ENCODE assay signal across 39 cellular contexts in genomic region chr14:94515426-94515825, GRCh38. TPM values are rescaled to one million over a fixed set of nuclear protein-coding genes. Genes with fewer than 3 reads are reported as not detected.
"Had no signal": no experiment of that assay in that cellular context is flagged by ENCODE, and none has a peak within 500 bp of the region (broad histone marks: within the 10 kb centered on the region; RNA-seq: fewer than 3 reads in every experiment).

No MANE protein-coding gene starts in this region.

- H3K4me3 Mint-ChIP-seq: activated B cell treated with CpG ODN at 0.5 μM for 24 hours; activated CD4-positive, alpha-beta memory T cell treated with anti-CD3 and anti-CD28 coated beads for 36 hours; activated CD4-positive, alpha-beta T cell treated with anti-CD3 and anti-CD28 coated beads, Interleukin-2, amount 10 ng/mL, durations not matched to agents 24 days and 14 days; activated CD8-positive, alpha-beta T cell treated with anti-CD3 and anti-CD28 coated beads for 36 hours; activated naive CD4-positive, alpha-beta T cell treated with anti-CD3 and anti-CD28 coated beads for 36 hours; activated naive CD8-positive, alpha-beta T cell treated with anti-CD3 and anti-CD28 coated beads for 36 hours; activated T-cell treated with anti-CD3 and anti-CD28 coated beads, Interleukin-2, amount 50 U/mL, for 4 hours; activated T-cell treated with anti-CD3 and anti-CD28 coated beads, Interleukin-2, amount 50 U/mL, for 72 hours; activated T-helper 1 cell treated with anti-CD3 and anti-CD28 coated beads, Interleukin-12 subunit alpha, Interleukin-12 subunit beta, Interleukin-2, Interleukin-4 antibody, amounts not matched to agents 30 ng/mL and 10 ng/mL and 1 ng/mL, durations not matched to agents 14 hours and 24 hours and 36 hours; activated T-helper 17 cell treated with anti-CD3 and anti-CD28 coated beads, Interleukin-2, amount 50 U/mL, for 72 hours; T-helper 1 cell treated with Interleukin-12 subunit alpha and Interleukin-12 subunit beta and Interleukin-4 antibody, amounts not matched to agents 30 μg/mL and 1 μg/mL, for 36 hours; T-helper 2 cell treated with Interferon-gamma antibody and Interleukin-4, amounts not matched to agents 5 μg/mL and 100 μg/mL, for 36 hours had no signal

- H3K27ac Mint-ChIP-seq: activated B cell treated with CpG ODN at 0.5 μM for 24 hours; activated CD4-positive, alpha-beta memory T cell treated with anti-CD3 and anti-CD28 coated beads for 36 hours; activated CD4-positive, alpha-beta T cell treated with anti-CD3 and anti-CD28 coated beads, Interleukin-2, amount 10 ng/mL, durations not matched to agents 24 days and 14 days; activated CD8-positive, alpha-beta T cell treated with anti-CD3 and anti-CD28 coated beads for 36 hours; activated naive CD4-positive, alpha-beta T cell treated with anti-CD3 and anti-CD28 coated beads for 36 hours; activated naive CD4-positive, alpha-beta T cell treated with anti-CD3 and anti-CD28 coated beads, Interleukin-2, amount 50 U/mL, for 72 hours; activated naive CD8-positive, alpha-beta T cell treated with anti-CD3 and anti-CD28 coated beads for 36 hours; activated T-cell treated with anti-CD3 and anti-CD28 coated beads, Interleukin-2, amount 50 U/mL, for 72 hours; activated T-helper 1 cell treated with anti-CD3 and anti-CD28 coated beads, Interleukin-12 subunit alpha, Interleukin-12 subunit beta, Interleukin-2, Interleukin-4 antibody, amounts not matched to agents 30 ng/mL and 10 ng/mL and 1 ng/mL, durations not matched to agents 14 hours and 24 hours and 36 hours; activated T-helper 17 cell treated with anti-CD3 and anti-CD28 coated beads, Interleukin-2, amount 50 U/mL, for 72 hours; T-helper 1 cell treated with Interleukin-12 subunit alpha and Interleukin-12 subunit beta and Interleukin-4 antibody, amounts not matched to agents 30 μg/mL and 1 μg/mL, for 36 hours; T-helper 2 cell treated with Interferon-gamma antibody and Interleukin-4, amounts not matched to agents 5 μg/mL and 100 μg/mL, for 36 hours had no signal

- H3K27ac ChIP-seq: adrenal gland, body of pancreas, brain microvascular endothelial cell, breast epithelium, VCaP had no signal

- H3K27me3 Mint-ChIP-seq: activated B cell treated with CpG ODN at 0.5 μM for 24 hours; activated CD4-positive, alpha-beta T cell treated with anti-CD3 and anti-CD28 coated beads, Interleukin-2, amount 10 ng/mL, durations not matched to agents 24 days and 14 days; activated CD8-positive, alpha-beta T cell treated with anti-CD3 and anti-CD28 coated beads for 36 hours had no signal

- ATAC-seq: activated CD8-positive, alpha-beta T cell treated with anti-CD3 and anti-CD28 coated beads for 36 hours; activated naive CD4-positive, alpha-beta T cell treated with anti-CD3 and anti-CD28 coated beads, Interleukin-2, amount 50 U/mL, for 72 hours; activated T-cell treated with anti-CD3 and anti-CD28 coated beads, Interleukin-2, amount 50 U/mL, for 4 hours; activated T-cell treated with anti-CD3 and anti-CD28 coated beads, Interleukin-2, amount 50 U/mL, for 72 hours; activated T-helper 17 cell treated with anti-CD3 and anti-CD28 coated beads, Interleukin-2, amount 50 U/mL, for 72 hours; body of pancreas had no signal

- H3K36me3 ChIP-seq: adrenal gland, brain microvascular endothelial cell, breast epithelium had no signal

- DNase-seq: activated B cell treated with CpG ODN at 0.5 μM for 24 hours; activated CD4-positive, alpha-beta memory T cell treated with anti-CD3 and anti-CD28 coated beads for 36 hours; activated CD4-positive, alpha-beta T cell treated with anti-CD3 and anti-CD28 coated beads for 4 hours; activated CD4-positive, alpha-beta T cell treated with anti-CD3 and anti-CD28 coated beads, Interleukin-2, amount 10 ng/mL, durations not matched to agents 24 days and 14 days; activated CD4-positive, alpha-beta T cell treated with anti-CD3 and anti-CD28 coated beads, Interleukin-2, amount 50 U/mL, for 1 hour; activated CD4-positive, alpha-beta T cell treated with anti-CD3 and anti-CD28 coated beads, Interleukin-2, amount 50 U/mL, for 4 hours; activated CD4-positive, CD25-positive, alpha-beta regulatory T cell treated with anti-CD3 and anti-CD28 coated beads, Interleukin-2, amount 50 U/mL, for 72 hours; activated CD8-positive, alpha-beta memory T cell treated with anti-CD3 and anti-CD28 coated beads, Interleukin-2, amount 50 U/mL, for 4 hours; activated CD8-positive, alpha-beta T cell treated with anti-CD3 and anti-CD28 coated beads for 36 hours; activated effector memory CD4-positive, alpha-beta T cell treated with anti-CD3 and anti-CD28 coated beads, Interleukin-2, amount 50 U/mL, for 16 hours; activated gamma-delta T cell treated with Interleukin-2 at 50 U/mL for 16 hours; activated naive CD4-positive, alpha-beta T cell; activated naive CD4-positive, alpha-beta T cell treated with anti-CD3 and anti-CD28 coated beads for 36 hours; activated naive CD4-positive, alpha-beta T cell treated with anti-CD3 and anti-CD28 coated beads, Interleukin-2, amount 50 U/mL, for 16 hours; activated naive CD8-positive, alpha-beta T cell treated with anti-CD3 and anti-CD28 coated beads for 36 hours; activated T-cell treated with anti-CD3 and anti-CD28 coated beads for 4 hours; activated T-cell treated with anti-CD3 and anti-CD28 coated beads, Interleukin-2, amount 50 U/mL, for 1 hour; activated T-cell treated with anti-CD3 and anti-CD28 coated beads, Interleukin-2, amount 50 U/mL, for 4 hours; activated T-cell treated with anti-CD3 and anti-CD28 coated beads, Interleukin-2, amount 50 U/mL, for 72 hours; amniotic stem cell; aorta; body of pancreas; brain microvascular endothelial cell; central memory CD4-positive, alpha-beta T cell; T-helper 1 cell; T-helper 2 cell; T-helper 9 cell had no signal

- H3K4me3 ChIP-seq: adrenal gland, body of pancreas, breast epithelium had no signal

- H3K9me3 ChIP-seq: adrenal gland, body of pancreas, breast epithelium had no signal

- H3K27me3 ChIP-seq: body of pancreas, brain microvascular endothelial cell, breast epithelium had no signal

- H3K4me1 Mint-ChIP-seq: activated B cell treated with CpG ODN at 0.5 μM for 24 hours; activated CD4-positive, alpha-beta T cell treated with anti-CD3 and anti-CD28 coated beads, Interleukin-2, amount 10 ng/mL, durations not matched to agents 24 days and 14 days; activated naive CD8-positive, alpha-beta T cell treated with anti-CD3 and anti-CD28 coated beads for 36 hours; activated T-helper 17 cell treated with anti-CD3 and anti-CD28 coated beads, Interleukin-2, amount 50 U/mL, for 72 hours had no signal

- H3K4me1 ChIP-seq: adrenal gland, body of pancreas had no signal

- H3K9me3 Mint-ChIP-seq: activated B cell treated with CpG ODN at 0.5 μM for 24 hours; activated T-cell treated with anti-CD3 and anti-CD28 coated beads, Interleukin-2, amount 50 U/mL, for 4 hours; activated T-helper 1 cell treated with anti-CD3 and anti-CD28 coated beads, Interleukin-12 subunit alpha, Interleukin-12 subunit beta, Interleukin-2, Interleukin-4 antibody, amounts not matched to agents 30 ng/mL and 10 ng/mL and 1 ng/mL, durations not matched to agents 14 hours and 24 hours and 36 hours; T-helper 1 cell treated with Interleukin-12 subunit alpha and Interleukin-12 subunit beta and Interleukin-4 antibody, amounts not matched to agents 30 μg/mL and 1 μg/mL, for 36 hours had no signal

- FAIRE-seq: astrocyte, TTC549 had no signal

- H3K36me3 Mint-ChIP-seq: activated CD4-positive, alpha-beta memory T cell treated with anti-CD3 and anti-CD28 coated beads for 36 hours; activated naive CD4-positive, alpha-beta T cell treated with anti-CD3 and anti-CD28 coated beads, Interleukin-2, amount 50 U/mL, for 72 hours; activated naive CD8-positive, alpha-beta T cell treated with anti-CD3 and anti-CD28 coated beads for 36 hours had no signal

RNA-seq across cellular contexts. Expression of gene SERPINA12, which starts 6.2 kb away (rescaled TPM):
- total RNA-seq: activated B cell treated with CpG ODN at 0.5 μM for 24 hours; activated CD4-positive, alpha-beta memory T cell treated with anti-CD3 and anti-CD28 coated beads for 36 hours; activated CD4-positive, alpha-beta T cell treated with anti-CD3 and anti-CD28 coated beads, Interleukin-2, amount 10 ng/mL, durations not matched to agents 24 days and 14 days; activated CD8-positive, alpha-beta memory T cell treated with anti-CD3 and anti-CD28 coated beads for 36 hours; activated CD8-positive, alpha-beta T cell treated with anti-CD3 and anti-CD28 coated beads for 36 hours; activated naive CD4-positive, alpha-beta T cell treated with anti-CD3 and anti-CD28 coated beads for 36 hours; activated naive CD4-positive, alpha-beta T cell treated with anti-CD3 and anti-CD28 coated beads, Interleukin-2, amount 50 U/mL, for 72 hours; activated naive CD8-positive, alpha-beta T cell treated with anti-CD3 and anti-CD28 coated beads for 36 hours; activated T-cell treated with anti-CD3 and anti-CD28 coated beads, Interleukin-2, amount 50 U/mL, for 4 hours; activated T-cell treated with anti-CD3 and anti-CD28 coated beads, Interleukin-2, amount 50 U/mL, for 72 hours; activated T-helper 1 cell treated with anti-CD3 and anti-CD28 coated beads, Interleukin-12 subunit alpha, Interleukin-12 subunit beta, Interleukin-2, Interleukin-4 antibody, amounts not matched to agents 30 ng/mL and 10 ng/mL and 1 ng/mL, durations not matched to agents 14 hours and 24 hours and 36 hours; activated T-helper 17 cell treated with anti-CD3 and anti-CD28 coated beads, Interleukin-2, amount 50 U/mL, for 72 hours; adrenal gland; aorta; astrocyte; body of pancreas; breast epithelium; cardiac septum had no signal
- polyA plus RNA-seq: adrenal gland, aorta had no signal

RNA-seq across cellular contexts. Expression of gene SERPINA9, which starts 39.4 kb away (rescaled TPM):
- total RNA-seq: activated CD4-positive, alpha-beta memory T cell treated with anti-CD3 and anti-CD28 coated beads for 36 hours; activated CD4-positive, alpha-beta T cell treated with anti-CD3 and anti-CD28 coated beads, Interleukin-2, amount 10 ng/mL, durations not matched to agents 24 days and 14 days; activated CD8-positive, alpha-beta memory T cell treated with anti-CD3 and anti-CD28 coated beads for 36 hours; activated CD8-positive, alpha-beta T cell treated with anti-CD3 and anti-CD28 coated beads for 36 hours; activated naive CD4-positive, alpha-beta T cell treated with anti-CD3 and anti-CD28 coated beads for 36 hours; activated naive CD4-positive, alpha-beta T cell treated with anti-CD3 and anti-CD28 coated beads, Interleukin-2, amount 50 U/mL, for 72 hours; activated naive CD8-positive, alpha-beta T cell treated with anti-CD3 and anti-CD28 coated beads for 36 hours; activated T-cell treated with anti-CD3 and anti-CD28 coated beads, Interleukin-2, amount 50 U/mL, for 4 hours; activated T-cell treated with anti-CD3 and anti-CD28 coated beads, Interleukin-2, amount 50 U/mL, for 72 hours; activated T-helper 1 cell treated with anti-CD3 and anti-CD28 coated beads, Interleukin-12 subunit alpha, Interleukin-12 subunit beta, Interleukin-2, Interleukin-4 antibody, amounts not matched to agents 30 ng/mL and 10 ng/mL and 1 ng/mL, durations not matched to agents 14 hours and 24 hours and 36 hours; activated T-helper 17 cell treated with anti-CD3 and anti-CD28 coated beads, Interleukin-2, amount 50 U/mL, for 72 hours; adrenal gland; aorta; astrocyte; body of pancreas; breast epithelium; cardiac septum had no signal
- polyA plus RNA-seq: adrenal gland, aorta had no signal

RNA-seq across cellular contexts. Expression of gene SERPINA4, which starts 45.8 kb away (rescaled TPM):
- total RNA-seq: activated B cell treated with CpG ODN at 0.5 μM for 24 hours; activated CD4-positive, alpha-beta memory T cell treated with anti-CD3 and anti-CD28 coated beads for 36 hours; activated CD4-positive, alpha-beta T cell treated with anti-CD3 and anti-CD28 coated beads, Interleukin-2, amount 10 ng/mL, durations not matched to agents 24 days and 14 days; activated CD8-positive, alpha-beta memory T cell treated with anti-CD3 and anti-CD28 coated beads for 36 hours; activated CD8-positive, alpha-beta T cell treated with anti-CD3 and anti-CD28 coated beads for 36 hours; activated naive CD4-positive, alpha-beta T cell treated with anti-CD3 and anti-CD28 coated beads for 36 hours; activated naive CD4-positive, alpha-beta T cell treated with anti-CD3 and anti-CD28 coated beads, Interleukin-2, amount 50 U/mL, for 72 hours; activated naive CD8-positive, alpha-beta T cell treated with anti-CD3 and anti-CD28 coated beads for 36 hours; activated T-cell treated with anti-CD3 and anti-CD28 coated beads, Interleukin-2, amount 50 U/mL, for 4 hours; activated T-cell treated with anti-CD3 and anti-CD28 coated beads, Interleukin-2, amount 50 U/mL, for 72 hours; activated T-helper 1 cell treated with anti-CD3 and anti-CD28 coated beads, Interleukin-12 subunit alpha, Interleukin-12 subunit beta, Interleukin-2, Interleukin-4 antibody, amounts not matched to agents 30 ng/mL and 10 ng/mL and 1 ng/mL, durations not matched to agents 14 hours and 24 hours and 36 hours; activated T-helper 17 cell treated with anti-CD3 and anti-CD28 coated beads, Interleukin-2, amount 50 U/mL, for 72 hours; aorta; astrocyte; breast epithelium; cardiac septum had no signal
- polyA plus RNA-seq: adrenal gland, aorta had no signal
